1 cellular context compared by ENCODE assay signal in the genomic region with DNA sequence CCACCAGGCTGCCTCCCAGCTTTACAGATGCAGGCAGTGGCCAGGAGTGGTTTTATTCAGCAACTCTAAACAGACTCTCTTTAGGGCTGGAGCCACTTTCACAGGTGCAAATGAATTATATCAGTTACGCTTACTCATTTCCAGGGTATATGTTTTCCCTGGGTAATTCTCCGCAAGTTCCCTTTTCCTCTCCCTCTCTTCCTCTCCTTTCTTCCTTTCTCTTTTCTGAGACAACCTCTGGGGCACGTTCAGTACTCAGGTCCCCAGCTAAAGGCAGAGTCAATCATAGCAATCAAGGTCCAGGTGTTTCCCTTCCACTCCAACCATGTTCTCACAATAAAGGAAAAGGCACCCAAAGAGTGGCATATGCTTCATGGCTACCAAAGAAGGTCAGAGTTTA.
TF ChIP-seq lines count a peak whose summit lies in the region.

No MANE protein-coding gene starts in this region.

TF ChIP-seq in WTC11, 78 proteins besides CTCF, POLR2A, EP300 and RAD21:
- no peak for TF ChIP-seq FOXP1 (CRISPR knock-in tag; IDR thresholded peaks at IDR 0.05; ENCODE audit: borderline replicate concordance)
- no peak for TF ChIP-seq MXD4 (CRISPR knock-in tag; IDR thresholded peaks at IDR 0.05; ENCODE audit: borderline replicate concordance)
- TF ChIP-seq, protein P1, sequence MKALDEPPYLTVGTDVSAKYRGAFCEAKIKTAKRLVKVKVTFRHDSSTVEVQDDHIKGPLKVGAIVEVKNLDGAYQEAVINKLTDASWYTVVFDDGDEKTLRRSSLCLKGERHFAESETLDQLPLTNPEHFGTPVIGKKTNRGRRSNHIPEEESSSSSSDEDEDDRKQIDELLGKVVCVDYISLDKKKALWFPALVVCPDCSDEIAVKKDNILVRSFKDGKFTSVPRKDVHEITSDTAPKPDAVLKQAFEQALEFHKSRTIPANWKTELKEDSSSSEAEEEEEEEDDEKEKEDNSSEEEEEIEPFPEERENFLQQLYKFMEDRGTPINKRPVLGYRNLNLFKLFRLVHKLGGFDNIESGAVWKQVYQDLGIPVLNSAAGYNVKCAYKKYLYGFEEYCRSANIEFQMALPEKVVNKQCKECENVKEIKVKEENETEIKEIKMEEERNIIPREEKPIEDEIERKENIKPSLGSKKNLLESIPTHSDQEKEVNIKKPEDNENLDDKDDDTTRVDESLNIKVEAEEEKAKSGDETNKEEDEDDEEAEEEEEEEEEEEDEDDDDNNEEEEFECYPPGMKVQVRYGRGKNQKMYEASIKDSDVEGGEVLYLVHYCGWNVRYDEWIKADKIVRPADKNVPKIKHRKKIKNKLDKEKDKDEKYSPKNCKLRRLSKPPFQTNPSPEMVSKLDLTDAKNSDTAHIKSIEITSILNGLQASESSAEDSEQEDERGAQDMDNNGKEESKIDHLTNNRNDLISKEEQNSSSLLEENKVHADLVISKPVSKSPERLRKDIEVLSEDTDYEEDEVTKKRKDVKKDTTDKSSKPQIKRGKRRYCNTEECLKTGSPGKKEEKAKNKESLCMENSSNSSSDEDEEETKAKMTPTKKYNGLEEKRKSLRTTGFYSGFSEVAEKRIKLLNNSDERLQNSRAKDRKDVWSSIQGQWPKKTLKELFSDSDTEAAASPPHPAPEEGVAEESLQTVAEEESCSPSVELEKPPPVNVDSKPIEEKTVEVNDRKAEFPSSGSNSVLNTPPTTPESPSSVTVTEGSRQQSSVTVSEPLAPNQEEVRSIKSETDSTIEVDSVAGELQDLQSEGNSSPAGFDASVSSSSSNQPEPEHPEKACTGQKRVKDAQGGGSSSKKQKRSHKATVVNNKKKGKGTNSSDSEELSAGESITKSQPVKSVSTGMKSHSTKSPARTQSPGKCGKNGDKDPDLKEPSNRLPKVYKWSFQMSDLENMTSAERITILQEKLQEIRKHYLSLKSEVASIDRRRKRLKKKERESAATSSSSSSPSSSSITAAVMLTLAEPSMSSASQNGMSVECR (CRISPR knock-in tag; IDR thresholded peaks at IDR 0.05; ENCODE audit: borderline replicate concordance): no peak
- TF ChIP-seq NR1H2 (CRISPR knock-in tag; IDR thresholded peaks at IDR 0.05): no peak
